Comparison of ENCODE assay signal across 8 cellular contexts in genomic region chr9:21031091-21031817, GRCh38. TPM values are rescaled to one million over a fixed set of nuclear protein-coding genes. Genes with fewer than 3 reads are reported as not detected.
A peak's percentile ranks its signal among the peaks of the same experiment; 100 is the strongest.
DNase-seq lines count a peak whose midpoint lies in the region; ATAC-seq, FAIRE-seq and TF ChIP-seq lines count a peak whose summit lies in the region.

HACD4 (minus strand) TSS chr9:21031640; CDS start chr9:21031590, 50 bp downstream.

- peak within 1 kb of the TSS; percentile 80 for H2AFZ ChIP-seq in endothelial cell of umbilical vein (ENCODE audit: low read depth, low read length)

- dilution Hi-C loops in endothelial cell of umbilical vein (cut with MboI; ENCODE audit: extremely low pct_ligation_motif_present, low sequenced_read_pairs), result no loop called here

- no peak for FAIRE-seq in endothelial cell of umbilical vein (lab: Jason Lieb, UNC)

- H3K4me3 ChIP-seq in Jurkat, Clone E6-1 (ENCODE audit: low read length), result peak within 1 kb of the TSS; percentile 55
- H3K4me3 ChIP-seq in endothelial cell of umbilical vein (replicated peaks in 1 of 3; ENCODE audit: insufficient read depth in 1 of 3, low read depth in 1 of 3, low read length in 3 of 3), result peak within 1 kb of the TSS; percentile 37 to 52 (median 43)
- no peak within 1 kb of the TSS for H3K4me3 ChIP-seq in mucosa of descending colon

- H3K4me2 ChIP-seq in endothelial cell of umbilical vein (ENCODE audit: insufficient read depth, low read length), result peak within 1 kb of the TSS; percentile 43

- H3K9me3 ChIP-seq in endothelial cell of umbilical vein (replicated peaks; ENCODE audit: control insufficient read depth, insufficient read depth, low read length), result no peaks in the 10 kb centered on the region
- no peaks in the 10 kb centered on the region for H3K9me3 ChIP-seq in mucosa of descending colon

- H3K27ac ChIP-seq in endothelial cell of umbilical vein (ENCODE audit: insufficient read depth, low read depth, low read length), result no peak within 1 kb of the TSS

- no peaks in the 10 kb centered on the region for H3K27me3 ChIP-seq in endothelial cell of umbilical vein (ENCODE audit: control insufficient read depth in 2 of 2, insufficient read depth in 2 of 2, low read length in 2 of 2)

- TF ChIP-seq POLR2A in endothelial cell of umbilical vein (IDR thresholded peaks at IDR 0.05; ENCODE audit: low read depth, low read length), result no peak

- H3K36me3 ChIP-seq in endothelial cell of umbilical vein (ENCODE audit: control insufficient read depth in 2 of 2, extremely low read depth in 1 of 2, insufficient read depth in 2 of 2, low read length in 2 of 2) (no peaks in the 10 kb centered on the region), mucosa of descending colon (ENCODE audit: low read depth) (no peaks in the 10 kb centered on the region)

- intact Hi-C loops in endothelial cell of umbilical vein (cut with micrococcal nuclease), result no loop called here
- intact Hi-C loops in mucosa of descending colon (cut with DNase I, micrococcal nuclease), result no loop called here

- H3K4me1 ChIP-seq in endothelial cell of umbilical vein (ENCODE audit: control insufficient read depth, extremely low read depth, insufficient read depth, low read length) (peaks cover 6% of the 10 kb centered on the region), mucosa of descending colon (ENCODE audit: low read depth) (no peaks in the 10 kb centered on the region)

- no peaks in the 10 kb centered on the region for H3K9me1 ChIP-seq in endothelial cell of umbilical vein (replicated peaks; ENCODE audit: control insufficient read depth, extremely low read depth, insufficient read depth, low read length)

- CTCF ChIA-PET in endothelial cell of umbilical vein (lab: Charles Lee), result interaction anchor here (0.6 to 1.8 kb wide), 5 partner anchors 10 to 80 kb away, joined by 3 to 8 read pairs (median 3); no protein-coding TSS in a partner anchor

- no peaks in the 10 kb centered on the region for H4K20me1 ChIP-seq in endothelial cell of umbilical vein (replicated peaks; ENCODE audit: control insufficient read depth, extremely low read depth, insufficient read depth, low read length)

- H3K79me2 ChIP-seq in endothelial cell of umbilical vein (ENCODE audit: control insufficient read depth, insufficient read depth, low read length), result no peaks in the 10 kb centered on the region

- DNase-seq in ELF-1 (ENCODE audit: low read depth, low spot score) (peak; percentile 76), endothelial cell of umbilical vein (ENCODE audit: low read depth, low spot score) (peak; percentile 13), mucosa of descending colon (peak; percentile 58 to 79 (median 70)), HT-29 (ENCODE audit: low spot score) (no peak)
- peak; percentile 24 for DNase-seq in Jurkat, Clone E6-1 (ENCODE audit: low read depth, low spot score)
- DNase-seq in activated CD8-positive, alpha-beta memory T cell treated with anti-CD3 and anti-CD28 coated beads for 24 hours, result peak; percentile 84
- peak; percentile 67 for DNase-seq in stimulated activated CD8-positive, alpha-beta memory T cell treated with anti-CD3 and anti-CD28 coated beads, Interleukin-4, amount 100 ng/mL, for 48 hours

- TF ChIP-seq CTCF in endothelial cell of umbilical vein (IDR thresholded peaks at IDR 0.05; ENCODE audit: extremely low read depth in 1 of 2, insufficient read depth in 1 of 2, low read depth in 1 of 2, low read length in 2 of 2) (no peak), mucosa of descending colon (IDR thresholded peaks at IDR 0.05) (no peak)

- peak; percentile 68 for ATAC-seq in GM21423 (IDR thresholded peaks at IDR 0.05; ENCODE audit: unreplicated experiment)
- peak; percentile 91 for ATAC-seq in mucosa of descending colon

- BruUV-seq in endothelial cell of umbilical vein (replicated peaks; lab: Mats Ljungman, UMichigan), result no TSS peak

- POLR2A ChIA-PET in endothelial cell of umbilical vein (lab: Charles Lee), result interaction anchor here (0.8 kb wide), 1 partner anchor 27 kb away, joined by 3 read pairs; no protein-coding TSS in a partner anchor

- H3K9ac ChIP-seq in endothelial cell of umbilical vein (replicated peaks; ENCODE audit: extremely low read depth, insufficient read depth, low read length), result no peak within 1 kb of the TSS

TF ChIP-seq in endothelial cell of umbilical vein, 7 proteins besides CTCF, POLR2A, EP300 and RAD21:
- no peak for TF ChIP-seq EZH2 (IDR thresholded peaks at IDR 0.05; ENCODE audit: borderline replicate concordance, low read depth, low read length, severe bottlenecking)

RNA-seq across cellular contexts. Expression of gene HACD4, which starts in this region (rescaled TPM):
- polyA plus RNA-seq in Jurkat, Clone E6-1 (2012; ENCODE audit: insufficient read depth, insufficient read length), result 5.2 TPM
- 1.2 and 1.4 TPM in 2 replicates for total RNA-seq in endothelial cell of umbilical vein
- 1.2 and 1.3 TPM in 2 replicates for polyA plus RNA-seq in endothelial cell of umbilical vein
- 1.1 TPM in 2 replicates for polyA plus RNA-seq in endothelial cell of umbilical vein (2011; cell fraction: cytosol; rRNA removed)
- polyA plus RNA-seq in endothelial cell of umbilical vein (2011; cell fraction: nucleus; rRNA removed), result 1.0 and 1.2 TPM in 2 replicates
- 1.6 and 2.0 TPM in 2 replicates for polyA plus RNA-seq in endothelial cell of umbilical vein (2012)
- polyA minus RNA-seq in endothelial cell of umbilical vein, result 2.3 and 2.6 TPM in 2 replicates
- not detected for polyA minus RNA-seq in endothelial cell of umbilical vein (2011; cell fraction: cytosol; rRNA and poly(A)+ RNA removed)
- 1.4 and 2.0 TPM in 2 replicates for polyA minus RNA-seq in endothelial cell of umbilical vein (2011; cell fraction: nucleus; rRNA and poly(A)+ RNA removed)
- total RNA-seq in mucosa of descending colon, result 1 to 10 TPM in 2 of 3 donors, under 1 TPM in 1; 0.93 to 6.1 (median 1.9) TPM
- total RNA-seq in HT-29 (2014; rRNA removed; shearing (Covaris generic)), result not detected in 2 replicates
